Comparison of ENCODE assay signal across 25 cellular contexts in genomic region chr15:71627604-71628003, GRCh38.
"Had no signal": no experiment of that assay in that cellular context is flagged by ENCODE, and none has a peak within 500 bp of the region (broad histone marks: within the 10 kb centered on the region; RNA-seq: fewer than 3 reads in every experiment).

No MANE protein-coding gene starts in this region.

- H3K36me3 ChIP-seq: esophagus muscularis mucosa, sigmoid colon, thyroid gland had no signal

- H3K4me2 ChIP-seq: hepatocyte, smooth muscle cell had no signal

- H3K27ac Mint-ChIP-seq: activated CD4-positive, alpha-beta T cell treated with anti-CD3 and anti-CD28 coated beads, Interleukin-2, amount 10 ng/mL, durations not matched to agents 24 days and 14 days; activated CD8-positive, alpha-beta memory T cell treated with anti-CD3 and anti-CD28 coated beads, Interleukin-2, amount 10 ng/mL, durations not matched to agents 7 days and 5 days; activated CD8-positive, alpha-beta T cell treated with anti-CD3 and anti-CD28 coated beads for 36 hours; activated naive CD4-positive, alpha-beta T cell treated with anti-CD3 and anti-CD28 coated beads, Interleukin-2, amount 10 ng/mL, durations not matched to agents 7 days and 5 days; immature natural killer cell; T-helper 17 cell had no signal

- H3K79me2 ChIP-seq: hepatocyte had no signal

- H3K4me1 Mint-ChIP-seq: activated CD4-positive, alpha-beta T cell treated with anti-CD3 and anti-CD28 coated beads, Interleukin-2, amount 10 ng/mL, durations not matched to agents 24 days and 14 days; activated CD8-positive, alpha-beta memory T cell treated with anti-CD3 and anti-CD28 coated beads, Interleukin-2, amount 10 ng/mL, durations not matched to agents 7 days and 5 days; activated naive CD4-positive, alpha-beta T cell treated with anti-CD3 and anti-CD28 coated beads, Interleukin-2, amount 10 ng/mL, durations not matched to agents 7 days and 5 days; immature natural killer cell; naive B cell; T-helper 17 cell had no signal

- H3K4me3 ChIP-seq: coronary artery, esophagus muscularis mucosa, hepatocyte, lung, sigmoid colon, smooth muscle cell, thyroid gland had no signal

- H3K27ac ChIP-seq: coronary artery, esophagus muscularis mucosa, hepatocyte, sigmoid colon, thyroid gland had no signal

- H3K4me3 Mint-ChIP-seq: activated CD4-positive, alpha-beta T cell treated with anti-CD3 and anti-CD28 coated beads, Interleukin-2, amount 10 ng/mL, durations not matched to agents 24 days and 14 days; activated CD8-positive, alpha-beta memory T cell treated with anti-CD3 and anti-CD28 coated beads, Interleukin-2, amount 10 ng/mL, durations not matched to agents 7 days and 5 days; activated CD8-positive, alpha-beta T cell treated with anti-CD3 and anti-CD28 coated beads for 36 hours; activated naive CD4-positive, alpha-beta T cell treated with anti-CD3 and anti-CD28 coated beads, Interleukin-2, amount 10 ng/mL, durations not matched to agents 7 days and 5 days; immature natural killer cell; naive B cell; neural crest cell; T-helper 17 cell had no signal

- DNase-seq: activated CD4-positive, alpha-beta T cell treated with anti-CD3 and anti-CD28 coated beads, Interleukin-2, amount 10 ng/mL, durations not matched to agents 24 days and 14 days; activated CD8-positive, alpha-beta memory T cell treated with anti-CD3 and anti-CD28 coated beads, Interleukin-2, amount 10 ng/mL, durations not matched to agents 7 days and 5 days; activated CD8-positive, alpha-beta T cell treated with anti-CD3 and anti-CD28 coated beads for 36 hours; activated effector memory CD4-positive, alpha-beta T cell treated with anti-CD3 and anti-CD28 coated beads, Interleukin-2, amount 50 U/mL, for 16 hours; activated naive CD4-positive, alpha-beta T cell treated with anti-CD3 and anti-CD28 coated beads, Interleukin-2, amount 10 ng/mL, durations not matched to agents 7 days and 5 days; activated T-cell treated with anti-CD3 and anti-CD28 coated beads for 4 hours; cerebellar nuclear complex; foreskin melanocyte; immature natural killer cell; naive B cell; occipital lobe; sigmoid colon; stimulated activated CD4-positive, alpha-beta T cell treated with anti-CD3 and anti-CD28 coated beads, Interleukin-15, amount 100 ng/mL, for 24 hours; stimulated activated naive CD4-positive, alpha-beta T cell treated with Interleukin-2 at 50 U/mL for 16 hours; substantia nigra; T-helper 17 cell; thyroid gland had no signal

- H3K9me3 Mint-ChIP-seq: activated CD8-positive, alpha-beta T cell treated with anti-CD3 and anti-CD28 coated beads for 36 hours; activated naive CD4-positive, alpha-beta T cell treated with anti-CD3 and anti-CD28 coated beads, Interleukin-2, amount 10 ng/mL, durations not matched to agents 7 days and 5 days; naive B cell; neural crest cell had no signal

- H3K9me3 ChIP-seq: esophagus muscularis mucosa, sigmoid colon, thyroid gland had no signal

- H2AFZ ChIP-seq: hepatocyte had no signal

- ATAC-seq: activated CD4-positive, CD25-positive, alpha-beta regulatory T cell treated with anti-CD3 and anti-CD28 coated beads, Interleukin-2, amount 50 U/mL, for 24 hours; activated CD8-positive, alpha-beta memory T cell treated with anti-CD3 and anti-CD28 coated beads, Interleukin-2, amount 10 ng/mL, durations not matched to agents 7 days and 5 days; activated CD8-positive, alpha-beta T cell treated with anti-CD3 and anti-CD28 coated beads for 36 hours; left lobe of liver; T-helper 17 cell had no signal

- H3K27me3 ChIP-seq: esophagus muscularis mucosa, hepatocyte, sigmoid colon, thyroid gland had no signal
